Comparison of ENCODE assay signal across 8 cellular contexts in genomic region chr5:138408023-138408422, GRCh38. TPM values are rescaled to one million over a fixed set of nuclear protein-coding genes. Genes with fewer than 3 reads are reported as not detected.
DNase-seq lines count a peak whose midpoint lies in the region; ATAC-seq and TF ChIP-seq lines count a peak whose summit lies in the region.

No MANE protein-coding gene starts in this region.

- H3K27ac ChIP-seq in lower lobe of right lung: no peak overlapping the region

- TF ChIP-seq CTCF in GM13977 (IDR thresholded peaks at IDR 0.05; ENCODE audit: extremely low read depth, insufficient read depth, missing control alignments): no peak
- TF ChIP-seq CTCF in lower lobe of right lung (IDR thresholded peaks at IDR 0.05): no peak

- DNase-seq in GM13977 (ENCODE audit: low spot score): peak; percentile 59
- DNase-seq in H4 (ENCODE audit: low spot score): peak; percentile 18
- DNase-seq in NCI-H748 treated with DMSO at 0.1 percent for 48 hours (lab: John Stamatoyannopoulos, UW): peak; percentile 3
- peak in 1 of 2 donors; percentile 11 for DNase-seq in left colon
- DNase-seq in lower lobe of right lung: no peak
- DNase-seq in DMS79 (lab: John Stamatoyannopoulos, UW): no peak
- no peak for DNase-seq in NCI-H2029 (lab: John Stamatoyannopoulos, UW)
- no peak for DNase-seq in effector CD4-positive, alpha-beta T cell

- H3K4me3 ChIP-seq in lower lobe of right lung: no peak overlapping the region

- intact Hi-C loops in left colon (cut with DNase I, micrococcal nuclease): no loop called here
- intact Hi-C loops in lower lobe of right lung (cut with DNase I): no loop called here

- H3K27me3 ChIP-seq in lower lobe of right lung (ENCODE audit: low read depth): no peaks in the 10 kb centered on the region

- ATAC-seq in left colon: peak; percentile 41
- no peak for ATAC-seq in lower lobe of right lung

- in situ Hi-C loops in GM13977 (cut with MboI; ENCODE audit: low pct_unique_long_range_greater_than_20kb, low sequenced_read_pairs, unreplicated experiment): loop anchor here (25.0 kb wide), 1 partner anchor 221 kb away; the partner anchor contains the start of genes BRD8 and KIF20A

- H3K4me1 ChIP-seq in lower lobe of right lung: no peaks in the 10 kb centered on the region

- H3K36me3 ChIP-seq in lower lobe of right lung: peaks cover 64% of the 10 kb centered on the region

- no peaks in the 10 kb centered on the region for H3K9me3 ChIP-seq in lower lobe of right lung

RNA-seq across cellular contexts. Expression of gene REEP2, which starts 30.8 kb away (rescaled TPM):
- 2.1 and 6.0 TPM in 2 replicates for total RNA-seq in H4 (2014; rRNA removed; shearing (Covaris generic))
- total RNA-seq in left colon: 1 to 10 TPM in 1 of 2 donors, under 1 TPM in 1; 0.55 to 3.1 TPM
- 0.80 TPM for total RNA-seq in lower lobe of right lung

RNA-seq across cellular contexts. Expression of gene KDM3B, which starts 55.5 kb away (rescaled TPM):
- 49.0 and 53.1 TPM in 2 replicates for total RNA-seq in H4 (2014; rRNA removed; shearing (Covaris generic))
- total RNA-seq in left colon (10 to 100 TPM; 62.4 to 63.2 TPM), lower lobe of right lung (67.1 TPM)

RNA-seq across cellular contexts. Expression of gene EGR1, which starts 57.3 kb away (rescaled TPM):
- 5.5 and 9.3 TPM in 2 replicates for total RNA-seq in H4 (2014; rRNA removed; shearing (Covaris generic))
- total RNA-seq in left colon (100 to 1,000 TPM in 1 of 2 donors, 10 to 100 TPM in 1; 29.8 to 102 TPM), lower lobe of right lung (78.2 TPM)

Comparison
In these comparisons a context has a peak if more than half of its experiments do, and no peak if none do; other contexts are left out.
1. DNase-seq: peak in GM13977 (single experiment), H4 (single experiment) and NCI-H748 treated with DMSO at 0.1 percent for 48 hours (single experiment); none in lower lobe of right lung (single experiment), DMS79 (single experiment), NCI-H2029 (single experiment) and effector CD4-positive, alpha-beta T cell (single experiment).